Comparison of ENCODE assay signal across 8 cellular contexts in the genomic region with DNA sequence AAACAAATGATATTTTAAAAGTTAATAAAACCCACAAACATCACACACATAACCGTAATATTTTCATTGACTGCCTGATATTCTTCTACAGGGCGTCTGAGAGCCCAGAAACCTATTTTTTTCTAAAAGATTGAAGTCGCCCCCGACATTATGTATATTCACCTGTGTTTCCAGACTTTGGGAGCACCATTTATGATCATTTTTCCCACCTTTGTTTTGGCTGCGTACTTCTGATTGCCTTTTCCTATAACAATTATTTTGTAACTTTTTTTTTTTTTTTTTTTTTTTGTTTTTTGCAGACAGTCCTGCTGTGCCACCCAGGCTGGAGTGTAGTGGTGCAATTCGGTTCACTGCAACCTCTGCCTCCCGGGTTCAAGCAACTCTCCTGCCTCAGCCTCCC. TPM values are rescaled to one million over a fixed set of nuclear protein-coding genes. Genes with fewer than 3 reads are reported as not detected.
DNase-seq lines count a peak whose midpoint lies in the region; ATAC-seq and TF ChIP-seq lines count a peak whose summit lies in the region.
"Had no signal": no experiment of that assay in that cellular context is flagged by ENCODE, and none has a peak within 500 bp of the region (broad histone marks: within the 10 kb centered on the region; RNA-seq: fewer than 3 reads in every experiment).

No MANE protein-coding gene starts in this region.

- H3K36me3 Mint-ChIP-seq in activated CD4-positive, alpha-beta memory T cell treated with anti-CD3 and anti-CD28 coated beads for 36 hours = peaks cover 9% of the 10 kb centered on the region
- peaks cover 8 to 10% of the 10 kb centered on the region in 2 donors for H3K36me3 Mint-ChIP-seq in stimulated activated naive B cell treated with anti-CD40 and anti-IgM and Interleukin-4, amounts not matched to agents 10 μg/mL and 1 μg/mL and 100 μg/mL, for 72 hours

- H3K9me3 ChIP-seq in iPS-15b (ENCODE audit: control insufficient read depth, insufficient read depth, low read length) = no peaks in the 10 kb centered on the region

- no peaks in the 10 kb centered on the region for H3K9me3 Mint-ChIP-seq in activated CD4-positive, alpha-beta memory T cell treated with anti-CD3 and anti-CD28 coated beads for 36 hours
- H3K9me3 Mint-ChIP-seq in stimulated activated naive B cell treated with anti-CD40 and anti-IgM and Interleukin-4, amounts not matched to agents 10 μg/mL and 1 μg/mL and 100 μg/mL, for 72 hours = no peaks in the 10 kb centered on the region

- no peak overlapping the region for H3K9ac ChIP-seq in iPS-15b (ENCODE audit: low read depth, low read length)

- POLR2A ChIA-PET in activated CD4-positive, alpha-beta memory T cell treated with anti-CD3 and anti-CD28 coated beads for 36 hours (lab: Charles Lee) = interaction anchor here (1.0 kb wide), 2 partner anchors 122 to 221 kb away, joined by 3 read pairs; a partner anchor contains a TSS

- H3K27ac Mint-ChIP-seq in activated CD4-positive, alpha-beta memory T cell treated with anti-CD3 and anti-CD28 coated beads for 36 hours = peak overlapping the region; percentile 91
- H3K27ac Mint-ChIP-seq in stimulated activated naive B cell treated with anti-CD40 and anti-IgM and Interleukin-4, amounts not matched to agents 10 μg/mL and 1 μg/mL and 100 μg/mL, for 72 hours = no peak overlapping the region

- H3K4me3 ChIP-seq in HFF-Myc (replicated peaks; ENCODE audit: low read depth, low read length) = peak overlapping the region; percentile 69
- H3K4me3 ChIP-seq in iPS-15b (ENCODE audit: low read depth, low read length) = peak overlapping the region; percentile 90

- no peak for ATAC-seq in stimulated activated naive B cell treated with anti-CD40 and anti-IgM and Interleukin-4, amounts not matched to agents 10 μg/mL and 1 μg/mL and 100 μg/mL, for 72 hours (replicated peaks)
- no peak for ATAC-seq in HG02610 (IDR thresholded peaks at IDR 0.05; ENCODE audit: unreplicated experiment)

- H3K4me1 ChIP-seq in iPS-15b (ENCODE audit: control insufficient read depth, insufficient read depth, low read length) = peaks cover 7% of the 10 kb centered on the region

- intact Hi-C loops in activated CD4-positive, alpha-beta memory T cell treated with anti-CD3 and anti-CD28 coated beads for 36 hours (cut with micrococcal nuclease) = loop anchor here (2.0 to 10.0 kb wide), 4 partner anchors 145 to 721 kb away; a partner anchor contains a TSS

- TF ChIP-seq CTCF in HFF-Myc (IDR thresholded peaks at IDR 0.05; ENCODE audit: low read depth, low read length, missing control alignments) = no peak

- DNase-seq in HFF-Myc (ENCODE audit: extremely low read depth, low read depth) = no peak
- no peak for DNase-seq in activated CD4-positive, alpha-beta memory T cell treated with anti-CD3 and anti-CD28 coated beads for 36 hours
- DNase-seq in stimulated activated naive B cell treated with anti-CD40 and anti-IgM and Interleukin-4, amounts not matched to agents 10 μg/mL and 1 μg/mL and 100 μg/mL, for 72 hours = no peak
- DNase-seq in RKO (ENCODE audit: low spot score) = no peak
- no peak for DNase-seq in NCI-H446 treated with DMSO at 0.1 percent for 48 hours (lab: John Stamatoyannopoulos, UW)

- peak overlapping the region; percentile 90 for H3K4me3 Mint-ChIP-seq in activated CD4-positive, alpha-beta memory T cell treated with anti-CD3 and anti-CD28 coated beads for 36 hours
- peak overlapping the region; percentile 95 for H3K4me3 Mint-ChIP-seq in stimulated activated naive B cell treated with anti-CD40 and anti-IgM and Interleukin-4, amounts not matched to agents 10 μg/mL and 1 μg/mL and 100 μg/mL, for 72 hours

- CTCF ChIA-PET in activated CD4-positive, alpha-beta memory T cell treated with anti-CD3 and anti-CD28 coated beads for 36 hours (lab: Charles Lee) = interaction anchor here (1.1 kb wide), 1 partner anchor 62 kb away, joined by 3 read pairs; no protein-coding TSS in a partner anchor

- H3K4me1 Mint-ChIP-seq in activated CD4-positive, alpha-beta memory T cell treated with anti-CD3 and anti-CD28 coated beads for 36 hours (ENCODE audit: low read depth) = peaks cover 26% of the 10 kb centered on the region
- H3K4me1 Mint-ChIP-seq in stimulated activated naive B cell treated with anti-CD40 and anti-IgM and Interleukin-4, amounts not matched to agents 10 μg/mL and 1 μg/mL and 100 μg/mL, for 72 hours = peaks cover 11 to 30% of the 10 kb centered on the region in 2 donors

- no peaks in the 10 kb centered on the region for H3K27me3 Mint-ChIP-seq in activated CD4-positive, alpha-beta memory T cell treated with anti-CD3 and anti-CD28 coated beads for 36 hours
- no peaks in the 10 kb centered on the region for H3K27me3 Mint-ChIP-seq in stimulated activated naive B cell treated with anti-CD40 and anti-IgM and Interleukin-4, amounts not matched to agents 10 μg/mL and 1 μg/mL and 100 μg/mL, for 72 hours

- no peaks in the 10 kb centered on the region for H3K27me3 ChIP-seq in iPS-15b (ENCODE audit: control insufficient read depth, insufficient read depth, low read length)

- peaks cover 4% of the 10 kb centered on the region for H3K36me3 ChIP-seq in iPS-15b (ENCODE audit: control insufficient read depth, insufficient read depth, low read length)

RNA-seq across cellular contexts. Expression of a gene that starts 0.8 kb away (rescaled TPM):
- total RNA-seq in activated CD4-positive, alpha-beta memory T cell treated with anti-CD3 and anti-CD28 coated beads for 36 hours = 10 to 100 TPM; 18.7 to 20.7 TPM

RNA-seq across cellular contexts. Expression of a gene that starts 36.1 kb away (rescaled TPM):
- not detected for total RNA-seq in activated CD4-positive, alpha-beta memory T cell treated with anti-CD3 and anti-CD28 coated beads for 36 hours
- total RNA-seq: renal cortical epithelial cell had no signal
